8 cellular contexts compared by ENCODE assay signal in the genomic region with DNA sequence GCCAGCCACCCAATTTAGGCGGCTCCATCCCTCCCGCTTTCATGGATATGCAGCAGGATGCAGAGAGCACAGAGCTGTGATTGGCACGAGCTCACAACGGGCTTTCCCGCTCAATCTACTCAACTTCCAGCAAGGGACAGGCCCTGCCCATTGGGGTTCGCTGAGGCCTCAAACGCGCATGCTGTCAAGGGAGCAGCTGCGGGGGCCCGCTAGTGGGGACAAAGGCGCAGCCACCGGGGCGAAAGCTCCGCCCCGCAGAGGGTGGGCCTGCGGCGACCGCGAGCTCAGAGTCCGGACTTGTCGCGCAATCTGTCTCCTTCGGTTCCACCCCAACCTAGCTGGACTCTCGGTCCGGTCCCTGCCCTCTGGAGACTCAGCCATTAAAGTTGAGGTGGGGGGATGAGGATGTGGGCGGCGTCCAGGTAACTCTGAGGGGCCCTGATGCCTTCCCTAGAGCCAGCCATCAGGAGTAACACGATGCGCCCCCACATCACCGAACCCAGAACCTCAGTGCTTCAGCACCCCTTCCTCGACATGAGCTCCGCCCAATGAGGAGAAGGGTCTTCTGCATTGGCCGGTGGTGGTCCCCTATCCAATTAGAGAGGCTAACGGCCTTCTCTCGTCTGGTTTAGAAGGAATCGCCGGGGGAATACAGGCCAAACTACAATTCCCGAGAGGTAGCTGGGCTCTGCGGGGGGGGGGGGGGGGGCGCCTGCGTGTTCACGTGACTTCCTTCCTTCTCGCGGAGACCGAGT. TPM values are rescaled to one million over a fixed set of nuclear protein-coding genes. Genes with fewer than 3 reads are reported as not detected.
DNase-seq lines count a peak whose midpoint lies in the region; ATAC-seq and TF ChIP-seq lines count a peak whose summit lies in the region.

No MANE protein-coding gene starts in this region.

- H3K9me3 ChIP-seq in ectodermal cell (ENCODE audit: control insufficient read depth, low read length) (no peaks in the 10 kb centered on the region), lung (ENCODE audit: control insufficient read depth in 2 of 2, insufficient read depth in 1 of 2, low read length in 1 of 2) (no peaks in the 10 kb centered on the region)

- H3K4me1 ChIP-seq in ectodermal cell (ENCODE audit: control insufficient read depth, insufficient read depth, low read length) (peaks cover 17% of the 10 kb centered on the region), lung (ENCODE audit: control insufficient read depth in 2 of 2, insufficient read depth in 2 of 2, low read length in 2 of 2) (peaks cover 5 to 39% of the 10 kb centered on the region in 2 donors)

- DNase-seq in AML-193 (lab: John Stamatoyannopoulos, UW): peak; percentile 72 to 73
- DNase-seq in NCI-H526 treated with DMSO at 0.1 percent for 48 hours (lab: John Stamatoyannopoulos, UW): peak; percentile 21
- DNase-seq in activated CD8-positive, alpha-beta T cell treated with anti-CD3 and anti-CD28 coated beads for 36 hours: peak; percentile 96
- peak; percentile 89 for DNase-seq in lung (ENCODE audit: low spot score)
- peak; percentile 56 to 72 (median 57) for DNase-seq in stimulated activated CD4-positive, alpha-beta T cell treated with anti-CD3 and anti-CD28 coated beads, TNF-alpha, amount 100 ng/mL, for 4 hours (ENCODE audit: low read depth in 3 of 3)

- peaks cover 37% of the 10 kb centered on the region for H3K36me3 Mint-ChIP-seq in activated CD8-positive, alpha-beta T cell treated with anti-CD3 and anti-CD28 coated beads for 36 hours (ENCODE audit: low read depth)

- H3K36me3 ChIP-seq in ectodermal cell (ENCODE audit: control insufficient read depth, insufficient read depth, low read length) (no peaks in the 10 kb centered on the region), lung (ENCODE audit: control insufficient read depth in 2 of 2, insufficient read depth in 2 of 2, low read length in 2 of 2) (no peaks in the 10 kb centered on the region)

- peak overlapping the region; percentile 99 for H3K27ac Mint-ChIP-seq in activated CD8-positive, alpha-beta T cell treated with anti-CD3 and anti-CD28 coated beads for 36 hours

- no peaks in the 10 kb centered on the region for H3K27me3 Mint-ChIP-seq in activated CD8-positive, alpha-beta T cell treated with anti-CD3 and anti-CD28 coated beads for 36 hours

- CTCF ChIA-PET in activated CD8-positive, alpha-beta T cell treated with anti-CD3 and anti-CD28 coated beads for 36 hours (lab: Charles Lee): interaction anchor here (0.9 to 3.4 kb wide), 19 partner anchors 9 to 201 kb away, joined by 3 to 18 read pairs (median 4); no protein-coding TSS in a partner anchor

- 0 to 1% methylated on average over 43 to 45 of the region's 45 CpGs for WGBS in ectodermal cell, 2 experiments
- 0 to 1% methylated on average over 39 to 43 of the region's 45 CpGs for WGBS in lung, 2 donors

- H3K27ac ChIP-seq in ectodermal cell (ENCODE audit: insufficient read depth, low read depth, low read length, poor library complexity, severe bottlenecking) (peak overlapping the region; percentile 98), lung (ENCODE audit: low read depth in 1 of 2, low read length in 1 of 2) (peak overlapping the region; percentile 97 to 98)

- POLR2A ChIA-PET in activated CD8-positive, alpha-beta T cell treated with anti-CD3 and anti-CD28 coated beads for 36 hours (lab: Charles Lee): interaction anchor here (0.6 to 3.5 kb wide), 23 partner anchors 9 to 278 kb away, joined by 3 to 34 read pairs (median 4); partner anchors contain the start of genes DDX28, DPEP2, DUS2 and PSMB10

- H3K27me3 ChIP-seq in ectodermal cell (ENCODE audit: control insufficient read depth, insufficient read depth, low read length, poor library complexity, severe bottlenecking) (no peaks in the 10 kb centered on the region), lung (ENCODE audit: control insufficient read depth, insufficient read depth) (no peaks in the 10 kb centered on the region)

- ATAC-seq in GM19035 (IDR thresholded peaks at IDR 0.05; ENCODE audit: unreplicated experiment) (peak; percentile 63), HG03342 (IDR thresholded peaks at IDR 0.05; ENCODE audit: unreplicated experiment) (peak; percentile 48), lung (ENCODE audit: insufficient read depth, low FRiP score) (peak; percentile 74)
- ATAC-seq in activated CD8-positive, alpha-beta T cell treated with anti-CD3 and anti-CD28 coated beads for 36 hours: peak; percentile 64

- H3K4me3 ChIP-seq in ectodermal cell (ENCODE audit: insufficient read depth, low read depth, low read length) (peak overlapping the region; percentile 59), lung (peak overlapping the region; percentile 44)

- H3K4me3 Mint-ChIP-seq in activated CD8-positive, alpha-beta T cell treated with anti-CD3 and anti-CD28 coated beads for 36 hours: peak overlapping the region; percentile 88

- peaks cover 2% of the 10 kb centered on the region for H3K9me3 Mint-ChIP-seq in activated CD8-positive, alpha-beta T cell treated with anti-CD3 and anti-CD28 coated beads for 36 hours

- peaks cover 50% of the 10 kb centered on the region for H3K4me1 Mint-ChIP-seq in activated CD8-positive, alpha-beta T cell treated with anti-CD3 and anti-CD28 coated beads for 36 hours (ENCODE audit: low read depth)

- no peak for TF ChIP-seq CTCF in activated CD8-positive, alpha-beta T cell treated with anti-CD3 and anti-CD28 coated beads for 36 hours (IDR thresholded peaks at IDR 0.05)
- no peak for TF ChIP-seq CTCF in lung (IDR thresholded peaks at IDR 0.05; ENCODE audit: control extremely low read depth, extremely low read depth)

- intact Hi-C loops in activated CD8-positive, alpha-beta T cell treated with anti-CD3 and anti-CD28 coated beads for 36 hours (cut with micrococcal nuclease): no loop called here

RNA-seq across cellular contexts. Expression of gene NFATC3, which starts 0.5 kb away (rescaled TPM):
- 100 to 1,000 TPM; 102 to 104 TPM for total RNA-seq in activated CD8-positive, alpha-beta T cell treated with anti-CD3 and anti-CD28 coated beads for 36 hours
- polyA plus RNA-seq in ectodermal cell (2013, experiment 1 of 4): 26.0 TPM
- 27.6 TPM for polyA plus RNA-seq in ectodermal cell (2013, experiment 2 of 4)
- 21.4 TPM for polyA plus RNA-seq in ectodermal cell (2013, experiment 3 of 4)
- polyA plus RNA-seq in ectodermal cell (2013, experiment 4 of 4): 24.3 TPM
- 10 to 100 TPM; 56.0 to 69.6 TPM for total RNA-seq in lung
- 10 to 100 TPM; 13.5 to 15.5 TPM for polyA plus RNA-seq in lung

Comparison
In these comparisons a context has a peak if more than half of its experiments do, and no peak if none do; other contexts are left out.
1. Peak in every context shown above with its lines: DNase-seq, ATAC-seq, H3K4me3 ChIP-seq and H3K27ac ChIP-seq.
2. DNase-seq: peak in every context shown above with its lines; median percentile 96 in activated CD8-positive, alpha-beta T cell treated with anti-CD3 and anti-CD28 coated beads for 36 hours; 89 in lung; 72 in AML-193; 57 in stimulated activated CD4-positive, alpha-beta T cell treated with anti-CD3 and anti-CD28 coated beads, TNF-alpha, amount 100 ng/mL, for 4 hours; 21 in NCI-H526 treated with DMSO at 0.1 percent for 48 hours.